ENCODE assay signal across 8 cellular contexts in genomic region chr1:149163063-149163444, GRCh38. TPM values are rescaled to one million over a fixed set of nuclear protein-coding genes. Genes with fewer than 3 reads are reported as not detected.
DNase-seq lines count a peak whose midpoint lies in the region; ATAC-seq and TF ChIP-seq lines count a peak whose summit lies in the region.
"Not testable (repeated sequence)": the region's sequence is repeated elsewhere in the genome, so short reads cannot be mapped to it uniquely, and the experiment has no call there.

No MANE protein-coding gene starts in this region.

- not testable (repeated sequence) for H2BK15ac ChIP-seq in IMR-90 (ENCODE audit: low read depth, low read length)

- not testable (repeated sequence) for H3K23ac ChIP-seq in IMR-90 (ENCODE audit: low read depth, low read length)

- not testable (repeated sequence) for TF ChIP-seq POLR2A in IMR-90 (IDR thresholded peaks at IDR 0.05; ENCODE audit: low read depth, low read length)

- H2BK120ac ChIP-seq in IMR-90 (ENCODE audit: low read depth, low read length): not testable (repeated sequence)

- H3K36me3 ChIP-seq in IMR-90 (ENCODE audit: control insufficient read depth, insufficient read depth, low read length); mucosa of descending colon (ENCODE audit: low read depth): not testable (repeated sequence)

- POLR2A ChIA-PET in IMR-90 (lab: Charles Lee; ENCODE audit: unreplicated experiment): not testable (repeated sequence)

- not testable (repeated sequence) for H2AK5ac ChIP-seq in IMR-90 (ENCODE audit: low read depth, low read length)

- H3K18ac ChIP-seq in IMR-90 (ENCODE audit: low read depth, low read length): not testable (repeated sequence)

- in situ Hi-C loops in IMR-90 (cut with MboI; ENCODE audit: low sequenced_read_pairs): not testable (repeated sequence)

- H3K14ac ChIP-seq in IMR-90 (replicated peaks; ENCODE audit: low read depth, low read length): not testable (repeated sequence)

- H3K56ac ChIP-seq in IMR-90 (ENCODE audit: extremely low read depth, insufficient read depth, low read length): not testable (repeated sequence)

- CTCF ChIA-PET in IMR-90 (lab: Yijun Ruan, JAX): not testable (repeated sequence)

- intact Hi-C loops in IMR-90 (cut with micrococcal nuclease); mucosa of descending colon (cut with DNase I, micrococcal nuclease): not testable (repeated sequence)

- not testable (repeated sequence) for H3K9me3 Mint-ChIP-seq in activated naive CD4-positive, alpha-beta T cell treated with anti-CD3 and anti-CD28 coated beads, Interleukin-2, amount 50 U/mL, for 72 hours

- H4K20me1 ChIP-seq in IMR-90 (ENCODE audit: insufficient read depth, low read length): not testable (repeated sequence)

- not testable (repeated sequence) for BruUV-seq in IMR-90 (replicated peaks; lab: Mats Ljungman, UMichigan)

- no CpG with 5 or more reads among the region's 19 CpGs for WGBS in IMR-90 (ENCODE audit: extremely low coverage in 2 of 2, insufficient read length in 1 of 2), 2 experiments

- H2AK9ac ChIP-seq in IMR-90 (replicated peaks; ENCODE audit: low read depth, low read length, poor library complexity): not testable (repeated sequence)

- not testable (repeated sequence) for H3K9me3 ChIP-seq in IMR-90 (ENCODE audit: control insufficient read depth, insufficient read depth, low read length); mucosa of descending colon

- not testable (repeated sequence) for H2AFZ ChIP-seq in IMR-90 (replicated peaks; ENCODE audit: low read length, poor library complexity)

- not testable (repeated sequence) for H3K4me2 ChIP-seq in IMR-90 (ENCODE audit: low read depth, low read length)

- H4K91ac ChIP-seq in IMR-90 (ENCODE audit: insufficient read depth, low read depth, low read length): not testable (repeated sequence)

- H3K27ac ChIP-seq in IMR-90 (ENCODE audit: insufficient read depth, low read length); foreskin keratinocyte: not testable (repeated sequence)

- not testable (repeated sequence) for H3K27ac Mint-ChIP-seq in activated naive CD4-positive, alpha-beta T cell treated with anti-CD3 and anti-CD28 coated beads, Interleukin-2, amount 50 U/mL, for 72 hours

- H3K36me3 Mint-ChIP-seq in activated naive CD4-positive, alpha-beta T cell treated with anti-CD3 and anti-CD28 coated beads, Interleukin-2, amount 50 U/mL, for 72 hours: not testable (repeated sequence)

- not testable (repeated sequence) for H3K9ac ChIP-seq in IMR-90 (ENCODE audit: low read depth, low read length)

- H4K8ac ChIP-seq in IMR-90 (ENCODE audit: low read depth in 2 of 2, low read length in 2 of 2): not testable (repeated sequence)

- H2BK20ac ChIP-seq in IMR-90 (ENCODE audit: low read depth, low read length): not testable (repeated sequence)

- not testable (repeated sequence) for TF ChIP-seq CTCF in IMR-90 (conservative IDR thresholded peaks at IDR 0.05; ENCODE audit: low read depth, low read length); foreskin keratinocyte (conservative IDR thresholded peaks at IDR 0.05); mucosa of descending colon (IDR thresholded peaks at IDR 0.05)

- not testable (repeated sequence) for H2BK5ac ChIP-seq in IMR-90 (ENCODE audit: low read depth, low read length, poor library complexity, severe bottlenecking)

- not testable (repeated sequence) for H3K9me1 ChIP-seq in IMR-90 (ENCODE audit: insufficient read depth, low read length)

- H4K5ac ChIP-seq in IMR-90 (ENCODE audit: low read depth, low read length): not testable (repeated sequence)

- H3K4me1 ChIP-seq in IMR-90 (ENCODE audit: control insufficient read depth, insufficient read depth, low read length); foreskin keratinocyte; mucosa of descending colon (ENCODE audit: low read depth): not testable (repeated sequence)

- not testable (repeated sequence) for TF ChIP-seq RAD21 in IMR-90 (IDR thresholded peaks at IDR 0.05; ENCODE audit: low read length)

- DNase-seq in IMR-90; activated naive CD4-positive, alpha-beta T cell treated with anti-CD3 and anti-CD28 coated beads, Interleukin-2, amount 50 U/mL, for 72 hours (ENCODE audit: low spot score in 2 of 2); foreskin keratinocyte; mucosa of descending colon; stimulated activated naive CD8-positive, alpha-beta T cell treated with anti-CD3 and anti-CD28 coated beads, Interleukin-15, Interleukin-2, amounts not matched to agents 100 U/mL and 50 U/mL, for 24 hours: not testable (repeated sequence)

- peak; percentile 63 for ATAC-seq in GM18511 (IDR thresholded peaks at IDR 0.05; ENCODE audit: unreplicated experiment)
- peak; percentile 70 for ATAC-seq in GM21529 (IDR thresholded peaks at IDR 0.05; ENCODE audit: unreplicated experiment)
- peak; percentile 72 for ATAC-seq in HG02938 (IDR thresholded peaks at IDR 0.05; ENCODE audit: unreplicated experiment)
- ATAC-seq in IMR-90 (ENCODE audit: low read depth): peak; percentile 62
- peak; percentile 86 to 88 for ATAC-seq in activated naive CD4-positive, alpha-beta T cell treated with anti-CD3 and anti-CD28 coated beads, Interleukin-2, amount 50 U/mL, for 72 hours
- peak; percentile 96 for ATAC-seq in foreskin keratinocyte
- peak; percentile 80 for ATAC-seq in mucosa of descending colon
- ATAC-seq in stimulated activated naive CD8-positive, alpha-beta T cell treated with anti-CD3 and anti-CD28 coated beads, Interleukin-15, Interleukin-2, amounts not matched to agents 100 U/mL and 50 U/mL, for 24 hours: peak; percentile 86

- not testable (repeated sequence) for H3K4me3 ChIP-seq in IMR-90 (ENCODE audit: insufficient read depth, low read depth, low read length); mucosa of descending colon

- not testable (repeated sequence) for H3K4ac ChIP-seq in IMR-90 (ENCODE audit: low read depth, low read length)

- dilution Hi-C loops in IMR-90 (cut with HindIII; ENCODE audit: low sequenced_read_pairs, unreplicated experiment): not testable (repeated sequence)

- H3K79me1 ChIP-seq in IMR-90 (ENCODE audit: low read depth in 1 of 2, low read length in 2 of 2): not testable (repeated sequence)

- not testable (repeated sequence) for H3K27me3 ChIP-seq in IMR-90 (ENCODE audit: control insufficient read depth, insufficient read depth, low read length); foreskin keratinocyte

RNA-seq across cellular contexts. Expression of gene NBPF9, which starts 59.7 kb away (rescaled TPM):
- total RNA-seq in IMR-90 (2012; rRNA removed) (13.6 and 15.2 TPM in 2 replicates), foreskin keratinocyte (22.5 and 24.1 TPM in 2 replicates), mucosa of descending colon (10 to 100 TPM; 13.4 to 20.7 (median 17.6) TPM)
- polyA plus RNA-seq in IMR-90 (2012; rRNA removed) (15.1 and 17.3 TPM in 2 replicates), foreskin keratinocyte (10.8 and 11.0 TPM in 2 replicates)
- polyA plus RNA-seq in IMR-90 (2012; cell fraction: cytosol; rRNA removed): 4.2 and 5.2 TPM in 2 replicates
- 29.8 and 108 TPM in 2 replicates for polyA plus RNA-seq in IMR-90 (2012; cell fraction: nucleus; rRNA removed; ENCODE audit: low replicate concordance)
- total RNA-seq in activated naive CD4-positive, alpha-beta T cell treated with anti-CD3 and anti-CD28 coated beads, Interleukin-2, amount 50 U/mL, for 72 hours: 10 to 100 TPM; 19.8 to 29.7 TPM
